Comparison of ENCODE assay signal across 21 cellular contexts in genomic region chr12:92164712-92165111, GRCh38.
"Had no signal": no experiment of that assay in that cellular context is flagged by ENCODE, and none has a peak within 500 bp of the region (broad histone marks: within the 10 kb centered on the region; RNA-seq: fewer than 3 reads in every experiment).

No MANE protein-coding gene starts in this region.

- H3K27me3 Mint-ChIP-seq: activated CD4-positive, alpha-beta T cell treated with anti-CD3 and anti-CD28 coated beads for 36 hours; activated CD8-positive, alpha-beta T cell treated with anti-CD3 and anti-CD28 coated beads for 36 hours had no signal

- ATAC-seq: activated CD4-positive, alpha-beta T cell treated with anti-CD3 and anti-CD28 coated beads for 36 hours; activated CD8-positive, alpha-beta T cell treated with anti-CD3 and anti-CD28 coated beads for 36 hours; activated naive CD4-positive, alpha-beta T cell treated with anti-CD3 and anti-CD28 coated beads, Interleukin-2, amount 50 U/mL, for 72 hours; Panc1; Right ventricle myocardium inferior had no signal

- H3K27ac Mint-ChIP-seq: activated CD4-positive, alpha-beta T cell treated with anti-CD3 and anti-CD28 coated beads for 36 hours; activated CD8-positive, alpha-beta T cell treated with anti-CD3 and anti-CD28 coated beads for 36 hours; activated naive CD4-positive, alpha-beta T cell treated with anti-CD3 and anti-CD28 coated beads, Interleukin-2, amount 50 U/mL, for 72 hours had no signal

- H3K4me3 ChIP-seq: SK-N-MC had no signal

- H3K36me3 Mint-ChIP-seq: activated naive CD4-positive, alpha-beta T cell treated with anti-CD3 and anti-CD28 coated beads, Interleukin-2, amount 50 U/mL, for 72 hours had no signal

- H3K4me3 Mint-ChIP-seq: activated CD4-positive, alpha-beta T cell treated with anti-CD3 and anti-CD28 coated beads for 36 hours; activated CD8-positive, alpha-beta T cell treated with anti-CD3 and anti-CD28 coated beads for 36 hours had no signal

- H3K9me3 Mint-ChIP-seq: activated CD8-positive, alpha-beta T cell treated with anti-CD3 and anti-CD28 coated beads for 36 hours; activated naive CD4-positive, alpha-beta T cell treated with anti-CD3 and anti-CD28 coated beads, Interleukin-2, amount 50 U/mL, for 72 hours had no signal

- H3K27ac ChIP-seq: SK-N-MC, VCaP had no signal

- DNase-seq: activated CD4-positive, alpha-beta T cell treated with anti-CD3 and anti-CD28 coated beads for 36 hours; activated CD8-positive, alpha-beta memory T cell treated with anti-CD3 and anti-CD28 coated beads, Interleukin-2, amount 50 U/mL, for 4 hours; activated CD8-positive, alpha-beta T cell treated with anti-CD3 and anti-CD28 coated beads for 36 hours; anterior cingulate cortex; cerebellar nuclear complex; Kasumi-1; KBM-7; NCI-H1417; NCI-H1930; NCI-H2107; NCI-H2227 treated with DMSO at 0.1 percent for 48 hours; NCI-H446 treated with DMSO at 0.1 percent for 48 hours; NCI-H524 treated with DMSO at 0.1 percent for 48 hours; OCI-M1; RPMI8226; T-helper 1 cell had no signal
